8 cellular contexts compared by ENCODE assay signal in the genomic region with DNA sequence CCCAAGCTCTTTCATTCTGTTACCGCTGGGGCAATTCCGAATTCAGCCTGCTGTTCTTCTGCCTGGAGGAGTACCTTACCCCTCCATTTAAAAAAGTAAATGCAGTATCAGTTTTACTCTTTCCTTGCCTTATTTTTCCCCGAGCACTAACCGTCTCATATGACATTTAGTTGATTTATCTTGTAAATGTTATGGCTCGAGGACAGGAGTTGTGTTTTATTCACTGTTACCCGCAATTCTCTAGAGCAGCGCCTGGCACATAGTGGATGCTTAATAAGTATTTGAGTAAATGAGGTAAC. TPM values are rescaled to one million over a fixed set of nuclear protein-coding genes. Genes with fewer than 3 reads are reported as not detected.
A peak's percentile ranks its signal among the peaks of the same experiment; 100 is the strongest.
DNase-seq lines count a peak whose midpoint lies in the region; ATAC-seq and TF ChIP-seq lines count a peak whose summit lies in the region.

No MANE protein-coding gene starts in this region.

- peak overlapping the region; percentile 99 for H3K27ac Mint-ChIP-seq in CD8-positive, alpha-beta T cell
- H3K27ac Mint-ChIP-seq in activated B cell treated with CpG ODN at 0.5 μM for 24 hours = peak overlapping the region; percentile 98

- H3K4me3 ChIP-seq in CD8-positive, alpha-beta T cell (ENCODE audit: low read depth, low read length) = peak overlapping the region; percentile 50
- H3K4me3 ChIP-seq in HEK293 (ENCODE audit: low read depth, low read length) = peak overlapping the region; percentile 36
- peak overlapping the region; percentile 65 to 94 for H3K4me3 ChIP-seq in left lung
- peak overlapping the region in 1 of 3 donors; percentile 10 for H3K4me3 ChIP-seq in thyroid gland (replicated peaks in 1 of 3)

- H3K4me1 ChIP-seq in CD8-positive, alpha-beta T cell (ENCODE audit: insufficient read depth, low read length) = peaks cover 18% of the 10 kb centered on the region
- no peaks in the 10 kb centered on the region for H3K4me1 ChIP-seq in HEK293 (ENCODE audit: control insufficient read depth, insufficient read depth, low read length)
- H3K4me1 ChIP-seq in left lung = peaks cover 16 to 29% of the 10 kb centered on the region in 2 donors
- peaks cover 6 to 10% of the 10 kb centered on the region in 2 donors for H3K4me1 ChIP-seq in thyroid gland

- no peaks in the 10 kb centered on the region for H3K36me3 ChIP-seq in CD8-positive, alpha-beta T cell (ENCODE audit: insufficient read depth, low read length)
- H3K36me3 ChIP-seq in HEK293 (ENCODE audit: control insufficient read depth in 2 of 2, insufficient read depth in 1 of 2, low read length in 2 of 2) (no peaks in the 10 kb centered on the region), left lung (no peaks in the 10 kb centered on the region), thyroid gland (no peaks in the 10 kb centered on the region)

- intact Hi-C loops in CD8-positive, alpha-beta T cell (cut with DNase I, micrococcal nuclease) = loop anchor here (1.0 to 10.0 kb wide), 13 partner anchors 34 to 1182 kb away; partner anchors contain the start of genes CD247 (in 2 of the 2), POGK (in 2 of the 2), ALDH9A1 (in 1 of the 2) and CREG1 (in 1 of the 2)
- intact Hi-C loops in activated B cell treated with CpG ODN at 0.5 μM for 24 hours (cut with micrococcal nuclease) (loop anchor here (1.0 to 5.0 kb wide), 4 partner anchors 37 to 1060 kb away; partner anchors contain the start of genes DCAF6, MPZL1, POGK and POU2F1), left lung (cut with DNase I) (no loop called here), thyroid gland (cut with DNase I) (no loop called here)

- H3K9me3 Mint-ChIP-seq in CD8-positive, alpha-beta T cell = no peaks in the 10 kb centered on the region
- H3K9me3 Mint-ChIP-seq in activated B cell treated with CpG ODN at 0.5 μM for 24 hours = no peaks in the 10 kb centered on the region

- POLR2A ChIA-PET in CD8-positive, alpha-beta T cell (lab: Charles Lee) = interaction anchor here (0.6 to 2.4 kb wide), 9 partner anchors 12 to 642 kb away, joined by 3 to 23 read pairs (median 4); partner anchors contain the start of genes CD247 and POGK
- POLR2A ChIA-PET in HEK293 (lab: Yijun Ruan, JAX) (interaction anchor here (0.5 to 2.8 kb wide), 7 partner anchors 29 to 580 kb away, joined by 3 to 21 read pairs (median 4); partner anchors contain the start of genes POGK and POU2F1), activated B cell treated with CpG ODN at 0.5 μM for 24 hours (lab: Charles Lee) (interaction anchor here (0.8 to 1.8 kb wide), 10 partner anchors 8 to 1107 kb away, joined by 3 to 31 read pairs (median 4); partner anchors contain the start of genes POGK and TMCO1)

- H3K27me3 Mint-ChIP-seq in CD8-positive, alpha-beta T cell (ENCODE audit: low read depth) = no peaks in the 10 kb centered on the region
- H3K27me3 Mint-ChIP-seq in activated B cell treated with CpG ODN at 0.5 μM for 24 hours = no peaks in the 10 kb centered on the region

- peak overlapping the region; percentile 20 for H3K27ac ChIP-seq in CD8-positive, alpha-beta T cell (ENCODE audit: low read depth, low read length)
- no peak overlapping the region for H3K27ac ChIP-seq in HEK293 (ENCODE audit: extremely low read depth, low read depth, low read length)
- peak overlapping the region; percentile 90 to 94 for H3K27ac ChIP-seq in left lung
- no peak overlapping the region for H3K27ac ChIP-seq in thyroid gland

- no peaks in the 10 kb centered on the region for H3K9me3 ChIP-seq in CD8-positive, alpha-beta T cell (ENCODE audit: low read length)
- H3K9me3 ChIP-seq in HEK293 (ENCODE audit: control insufficient read depth, insufficient read depth, low read depth, low read length) (no peaks in the 10 kb centered on the region), left lung (no peaks in the 10 kb centered on the region), thyroid gland (no peaks in the 10 kb centered on the region)

- CTCF ChIA-PET in CD8-positive, alpha-beta T cell (lab: Charles Lee) = interaction anchor here (0.7 to 1.3 kb wide), 2 partner anchors 34 to 1109 kb away, joined by 3 read pairs; no protein-coding TSS in a partner anchor
- CTCF ChIA-PET in HEK293 (lab: Yijun Ruan, JAX) = interaction anchor here (0.7 to 1.5 kb wide), 2 partner anchors 181 to 183 kb away, joined by 3 to 6 read pairs; no protein-coding TSS in a partner anchor
- CTCF ChIA-PET in activated B cell treated with CpG ODN at 0.5 μM for 24 hours (lab: Charles Lee) = interaction anchor here (1.9 to 2.8 kb wide), 2 partner anchors 33 to 183 kb away, joined by 12 to 19 read pairs; no protein-coding TSS in a partner anchor

- no peaks in the 10 kb centered on the region for H3K27me3 ChIP-seq in CD8-positive, alpha-beta T cell (ENCODE audit: insufficient read depth, low read length)
- H3K27me3 ChIP-seq in left lung (no peaks in the 10 kb centered on the region), thyroid gland (no peaks in the 10 kb centered on the region)

- DNase-seq in CD8-positive, alpha-beta T cell = no peak
- no peak for DNase-seq in activated B cell treated with CpG ODN at 0.5 μM for 24 hours
- no peak for DNase-seq in left lung
- no peak for DNase-seq in HCEC 1CT
- DNase-seq in NCI-H2107 treated with DMSO at 0.1 percent for 48 hours (lab: John Stamatoyannopoulos, UW; ENCODE audit: unreplicated experiment) = no peak
- no peak for DNase-seq in NCI-H226
- DNase-seq in thyroid gland = no peak

- 2% methylated on average over 7 of the region's 7 CpGs for WGBS in thyroid gland, 2 donors

- peaks cover 43% of the 10 kb centered on the region for H3K4me1 Mint-ChIP-seq in CD8-positive, alpha-beta T cell (ENCODE audit: low read depth)
- peaks cover 30% of the 10 kb centered on the region for H3K4me1 Mint-ChIP-seq in activated B cell treated with CpG ODN at 0.5 μM for 24 hours

- H3K4me3 Mint-ChIP-seq in CD8-positive, alpha-beta T cell = peak overlapping the region; percentile 97
- peak overlapping the region; percentile 96 for H3K4me3 Mint-ChIP-seq in activated B cell treated with CpG ODN at 0.5 μM for 24 hours

- H3K36me3 Mint-ChIP-seq in CD8-positive, alpha-beta T cell = peaks cover 10% of the 10 kb centered on the region
- peaks cover 11% of the 10 kb centered on the region for H3K36me3 Mint-ChIP-seq in activated B cell treated with CpG ODN at 0.5 μM for 24 hours (ENCODE audit: low read depth)

- ATAC-seq in CD8-positive, alpha-beta T cell = peak; percentile 4
- ATAC-seq in activated B cell treated with CpG ODN at 0.5 μM for 24 hours (ENCODE audit: low read depth) (peak; percentile 0), left lung (no peak)

- peak; percentile 32 for TF ChIP-seq CTCF in CD8-positive, alpha-beta T cell (IDR thresholded peaks at IDR 0.05)
- no peak; the same call in 1 of the 2 replicates for TF ChIP-seq CTCF in HEK293 (tag by site-specific recombination; IDR thresholded peaks at IDR 0.05)
- TF ChIP-seq CTCF in activated B cell treated with CpG ODN at 0.5 μM for 24 hours (IDR thresholded peaks at IDR 0.05) = no peak
- peak in 1 of 2 donors; percentile 36 for TF ChIP-seq CTCF in left lung (IDR thresholded peaks at IDR 0.05)
- TF ChIP-seq CTCF in thyroid gland (IDR thresholded peaks at IDR 0.05) = peak in 3 of 6 experiments; percentile 29 to 54 (median 48)

- no peak for TF ChIP-seq POLR2A in thyroid gland (IDR thresholded peaks at IDR 0.05)

TF ChIP-seq in HEK293, 187 proteins besides CTCF, POLR2A, EP300 and RAD21 (continues in another document):
- TF ChIP-seq ZBTB7A (tag by site-specific recombination; IDR thresholded peaks at IDR 0.05; ENCODE audit: low read depth) = no peak
- no peak for TF ChIP-seq SCRT2 (tag by site-specific recombination; IDR thresholded peaks at IDR 0.05)
- TF ChIP-seq ZNF19 (tag by site-specific recombination; IDR thresholded peaks at IDR 0.05; ENCODE audit: low read depth) = no peak
- TF ChIP-seq ZNF404 (tag by site-specific recombination; IDR thresholded peaks at IDR 0.05) = no peak
- no peak for TF ChIP-seq ZBTB10 (tag by site-specific recombination; IDR thresholded peaks at IDR 0.05)
- TF ChIP-seq ZNF549 (tag by site-specific recombination; IDR thresholded peaks at IDR 0.05) = no peak
- TF ChIP-seq ZNF677 (tag by site-specific recombination; IDR thresholded peaks at IDR 0.05) = no peak
- TF ChIP-seq ZNF335 (tag by site-specific recombination; conservative IDR thresholded peaks at IDR 0.05) = peak; percentile 84
- TF ChIP-seq ZNF558 (tag by site-specific recombination; IDR thresholded peaks at IDR 0.05) = no peak
- TF ChIP-seq, protein P1, sequence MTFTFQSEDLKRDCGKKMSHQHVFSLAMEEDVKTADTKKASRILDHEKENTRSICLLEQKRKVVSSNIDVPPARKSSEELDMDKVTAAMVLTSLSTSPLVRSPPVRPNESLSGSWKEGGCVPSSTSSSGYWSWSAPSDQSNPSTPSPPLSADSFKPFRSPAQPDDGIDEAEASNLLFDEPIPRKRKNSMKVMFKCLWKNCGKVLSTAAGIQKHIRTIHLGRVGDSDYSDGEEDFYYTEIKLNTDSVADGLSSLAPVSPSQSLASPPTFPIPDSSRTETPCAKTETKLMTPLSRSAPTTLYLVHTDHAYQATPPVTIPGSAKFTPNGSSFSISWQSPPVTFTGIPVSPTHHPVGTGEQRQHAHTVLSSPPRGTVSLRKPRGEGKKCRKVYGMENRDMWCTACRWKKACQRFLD (tag by site-specific recombination; IDR thresholded peaks at IDR 0.05) = no peak

RNA-seq across cellular contexts. Expression of gene TADA1, which starts 0.4 kb away (rescaled TPM):
- total RNA-seq in CD8-positive, alpha-beta T cell = 10 to 100 TPM; 16.7 to 18.5 TPM
- 13.6 and 15.3 TPM in 2 replicates for total RNA-seq in activated B cell treated with CpG ODN at 0.5 μM for 24 hours
- 1 to 10 TPM; 7.5 to 9.4 TPM for total RNA-seq in left lung
- 10 to 100 TPM; 14.6 to 17.3 (median 16.1) TPM for total RNA-seq in thyroid gland

RNA-seq across cellular contexts. Expression of gene POGK, which starts 37.2 kb away (rescaled TPM):
- 10 to 100 TPM; 14.9 to 16.1 TPM for total RNA-seq in CD8-positive, alpha-beta T cell
- total RNA-seq in activated B cell treated with CpG ODN at 0.5 μM for 24 hours (37.8 and 39.1 TPM in 2 replicates), left lung (10 to 100 TPM; 48.9 to 49.6 TPM), thyroid gland (10 to 100 TPM; 31.4 to 41.4 (median 33.7) TPM)

Comparison
In these comparisons a context has a peak if more than half of its experiments do, and no peak if none do; other contexts are left out.
1. H3K27ac ChIP-seq: peak in CD8-positive, alpha-beta T cell (single experiment) and left lung (2 of 2); none in HEK293 (single experiment) and thyroid gland (0 of 3).
2. intact Hi-C loops: an anchor here in CD8-positive, alpha-beta T cell (1.0 to 10.0 kb wide) and activated B cell treated with CpG ODN at 0.5 μM for 24 hours (1.0 to 5.0 kb wide); none called in left lung and thyroid gland.